Comparison of ENCODE assay signal across 1 cellular context in the genomic region with DNA sequence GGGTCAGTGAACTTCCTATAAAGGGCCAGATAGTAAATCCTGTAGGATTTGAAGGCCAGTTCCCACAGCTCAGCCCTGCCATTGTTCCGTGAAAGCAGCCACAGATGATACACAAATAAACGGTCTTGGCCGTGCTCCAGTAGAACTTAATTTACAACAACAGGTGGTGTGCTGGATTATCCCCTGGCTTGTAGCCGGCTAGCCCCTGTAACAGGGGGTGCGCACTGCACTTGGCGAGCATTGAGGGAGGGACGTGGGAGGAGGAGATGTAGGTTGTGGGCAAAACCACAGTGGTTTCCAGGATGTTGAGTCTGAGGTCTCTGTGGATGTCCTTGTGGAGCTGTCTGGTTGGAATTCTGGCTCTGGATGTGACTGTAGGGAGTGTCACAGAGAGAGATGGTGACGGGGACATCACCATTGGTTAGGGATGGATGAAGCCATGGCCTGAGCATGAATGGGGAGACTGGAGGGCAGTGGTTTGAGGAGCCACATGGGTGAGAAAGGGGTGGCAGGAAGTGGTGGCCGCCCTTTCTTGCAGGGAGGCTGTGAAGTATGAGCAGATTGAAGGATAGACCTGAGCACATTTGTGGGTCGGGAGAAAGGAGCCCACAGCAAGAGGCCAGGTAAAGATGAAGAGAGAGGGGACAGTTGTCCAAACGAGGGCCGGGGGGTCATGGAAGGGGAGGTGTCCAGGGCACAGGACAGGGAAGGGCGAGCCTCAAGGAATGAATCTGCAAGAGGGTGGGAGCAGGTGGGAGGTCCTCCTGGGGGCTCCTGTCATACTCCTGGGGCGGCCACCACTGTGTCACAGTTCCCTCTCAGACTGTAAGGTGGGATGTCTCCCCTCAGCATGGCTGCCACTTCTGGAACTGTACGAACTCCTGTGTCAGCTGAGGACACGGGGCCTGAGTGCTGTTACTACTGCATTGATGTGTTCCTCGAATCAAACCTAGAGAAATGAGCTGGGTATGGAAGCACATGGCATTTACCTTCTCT.
TF ChIP-seq lines count a peak whose summit lies in the region.

No MANE protein-coding gene starts in this region.

TF ChIP-seq in HEK293, 187 proteins besides CTCF, POLR2A, EP300 and RAD21 (continued from another document and continues in another):
- TF ChIP-seq ZNF398 (tag by site-specific recombination; IDR thresholded peaks at IDR 0.05): no peak
- no peak for TF ChIP-seq ZNF24 (tag by site-specific recombination; IDR thresholded peaks at IDR 0.05)
- TF ChIP-seq ZNF654 (tag by site-specific recombination; IDR thresholded peaks at IDR 0.05; ENCODE audit: low read depth): no peak
- no peak for TF ChIP-seq ZNF354C (tag by site-specific recombination; IDR thresholded peaks at IDR 0.05; ENCODE audit: borderline replicate concordance, low read depth)
- no peak for TF ChIP-seq HOXC10 (CRISPR knock-in tag; IDR thresholded peaks at IDR 0.05)
- no peak for TF ChIP-seq ZNF174 (tag by site-specific recombination; IDR thresholded peaks at IDR 0.05)
- TF ChIP-seq ZNF701 (tag by site-specific recombination; IDR thresholded peaks at IDR 0.05): no peak
- TF ChIP-seq ZNF692 (tag by site-specific recombination; IDR thresholded peaks at IDR 0.05): no peak
- 0 out of 2 replicates have a peak, but pooled peaks have one; percentile 19 for TF ChIP-seq ZBTB48 (tag by site-specific recombination; IDR thresholded peaks at IDR 0.05)
- TF ChIP-seq, protein P1, sequence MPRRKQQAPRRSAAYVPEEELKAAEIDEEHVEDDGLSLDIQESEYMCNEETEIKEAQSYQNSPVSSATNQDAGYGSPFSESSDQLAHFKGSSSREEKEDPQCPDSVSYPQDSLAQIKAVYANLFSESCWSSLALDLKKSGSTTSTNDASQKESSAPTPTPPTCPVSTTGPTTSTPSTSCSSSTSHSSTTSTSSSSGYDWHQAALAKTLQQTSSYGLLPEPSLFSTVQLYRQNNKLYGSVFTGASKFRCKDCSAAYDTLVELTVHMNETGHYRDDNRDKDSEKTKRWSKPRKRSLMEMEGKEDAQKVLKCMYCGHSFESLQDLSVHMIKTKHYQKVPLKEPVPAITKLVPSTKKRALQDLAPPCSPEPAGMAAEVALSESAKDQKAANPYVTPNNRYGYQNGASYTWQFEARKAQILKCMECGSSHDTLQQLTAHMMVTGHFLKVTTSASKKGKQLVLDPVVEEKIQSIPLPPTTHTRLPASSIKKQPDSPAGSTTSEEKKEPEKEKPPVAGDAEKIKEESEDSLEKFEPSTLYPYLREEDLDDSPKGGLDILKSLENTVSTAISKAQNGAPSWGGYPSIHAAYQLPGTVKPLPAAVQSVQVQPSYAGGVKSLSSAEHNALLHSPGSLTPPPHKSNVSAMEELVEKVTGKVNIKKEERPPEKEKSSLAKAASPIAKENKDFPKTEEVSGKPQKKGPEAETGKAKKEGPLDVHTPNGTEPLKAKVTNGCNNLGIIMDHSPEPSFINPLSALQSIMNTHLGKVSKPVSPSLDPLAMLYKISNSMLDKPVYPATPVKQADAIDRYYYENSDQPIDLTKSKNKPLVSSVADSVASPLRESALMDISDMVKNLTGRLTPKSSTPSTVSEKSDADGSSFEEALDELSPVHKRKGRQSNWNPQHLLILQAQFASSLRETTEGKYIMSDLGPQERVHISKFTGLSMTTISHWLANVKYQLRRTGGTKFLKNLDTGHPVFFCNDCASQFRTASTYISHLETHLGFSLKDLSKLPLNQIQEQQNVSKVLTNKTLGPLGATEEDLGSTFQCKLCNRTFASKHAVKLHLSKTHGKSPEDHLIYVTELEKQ (tag by site-specific recombination; IDR thresholded peaks at IDR 0.05; ENCODE audit: borderline replicate concordance): no peak
- TF ChIP-seq ZNF23 (tag by site-specific recombination; IDR thresholded peaks at IDR 0.05; ENCODE audit: borderline replicate concordance): no peak
- TF ChIP-seq, protein P2, sequence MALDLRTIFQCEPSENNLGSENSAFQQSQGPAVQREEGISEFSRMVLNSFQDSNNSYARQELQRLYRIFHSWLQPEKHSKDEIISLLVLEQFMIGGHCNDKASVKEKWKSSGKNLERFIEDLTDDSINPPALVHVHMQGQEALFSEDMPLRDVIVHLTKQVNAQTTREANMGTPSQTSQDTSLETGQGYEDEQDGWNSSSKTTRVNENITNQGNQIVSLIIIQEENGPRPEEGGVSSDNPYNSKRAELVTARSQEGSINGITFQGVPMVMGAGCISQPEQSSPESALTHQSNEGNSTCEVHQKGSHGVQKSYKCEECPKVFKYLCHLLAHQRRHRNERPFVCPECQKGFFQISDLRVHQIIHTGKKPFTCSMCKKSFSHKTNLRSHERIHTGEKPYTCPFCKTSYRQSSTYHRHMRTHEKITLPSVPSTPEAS (tag by site-specific recombination; IDR thresholded peaks at IDR 0.05): no peak
- TF ChIP-seq ZNF404 (tag by site-specific recombination; IDR thresholded peaks at IDR 0.05): no peak
- no peak for TF ChIP-seq REPIN1 (tag by site-specific recombination; IDR thresholded peaks at IDR 0.05; ENCODE audit: low read depth)
- TF ChIP-seq ZFHX2 (tag by site-specific recombination; conservative IDR thresholded peaks at IDR 0.05): peak; percentile 81
- TF ChIP-seq, protein P3, sequence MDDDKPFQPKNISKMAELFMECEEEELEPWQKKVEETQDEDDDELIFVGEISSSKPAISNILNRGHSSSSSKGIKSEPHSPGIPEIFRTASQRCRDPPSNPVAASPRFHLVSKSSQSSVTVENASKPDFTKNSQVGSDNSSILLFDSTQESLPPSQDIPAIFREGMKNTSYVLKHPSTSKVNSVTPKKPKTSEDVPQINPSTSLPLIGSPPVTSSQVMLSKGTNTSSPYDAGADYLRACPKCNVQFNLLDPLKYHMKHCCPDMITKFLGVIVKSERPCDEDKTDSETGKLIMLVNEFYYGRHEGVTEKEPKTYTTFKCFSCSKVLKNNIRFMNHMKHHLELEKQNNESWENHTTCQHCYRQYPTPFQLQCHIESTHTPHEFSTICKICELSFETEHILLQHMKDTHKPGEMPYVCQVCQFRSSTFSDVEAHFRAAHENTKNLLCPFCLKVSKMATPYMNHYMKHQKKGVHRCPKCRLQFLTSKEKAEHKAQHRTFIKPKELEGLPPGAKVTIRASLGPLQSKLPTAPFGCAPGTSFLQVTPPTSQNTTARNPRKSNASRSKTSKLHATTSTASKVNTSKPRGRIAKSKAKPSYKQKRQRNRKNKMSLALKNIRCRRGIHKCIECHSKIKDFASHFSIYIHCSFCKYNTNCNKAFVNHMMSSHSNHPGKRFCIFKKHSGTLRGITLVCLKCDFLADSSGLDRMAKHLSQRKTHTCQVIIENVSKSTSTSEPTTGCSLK (tag by site-specific recombination; IDR thresholded peaks at IDR 0.05): no peak
- TF ChIP-seq ZBTB21 (tag by site-specific recombination; IDR thresholded peaks at IDR 0.05): no peak
- TF ChIP-seq ZNF555 (tag by site-specific recombination; conservative IDR thresholded peaks at IDR 0.05): no peak
- no peak for TF ChIP-seq ZNF830 (tag by site-specific recombination; IDR thresholded peaks at IDR 0.05; ENCODE audit: low read depth)
- no peak for TF ChIP-seq ZNF266 (tag by site-specific recombination; IDR thresholded peaks at IDR 0.05; ENCODE audit: low read depth)
- TF ChIP-seq, protein P4, sequence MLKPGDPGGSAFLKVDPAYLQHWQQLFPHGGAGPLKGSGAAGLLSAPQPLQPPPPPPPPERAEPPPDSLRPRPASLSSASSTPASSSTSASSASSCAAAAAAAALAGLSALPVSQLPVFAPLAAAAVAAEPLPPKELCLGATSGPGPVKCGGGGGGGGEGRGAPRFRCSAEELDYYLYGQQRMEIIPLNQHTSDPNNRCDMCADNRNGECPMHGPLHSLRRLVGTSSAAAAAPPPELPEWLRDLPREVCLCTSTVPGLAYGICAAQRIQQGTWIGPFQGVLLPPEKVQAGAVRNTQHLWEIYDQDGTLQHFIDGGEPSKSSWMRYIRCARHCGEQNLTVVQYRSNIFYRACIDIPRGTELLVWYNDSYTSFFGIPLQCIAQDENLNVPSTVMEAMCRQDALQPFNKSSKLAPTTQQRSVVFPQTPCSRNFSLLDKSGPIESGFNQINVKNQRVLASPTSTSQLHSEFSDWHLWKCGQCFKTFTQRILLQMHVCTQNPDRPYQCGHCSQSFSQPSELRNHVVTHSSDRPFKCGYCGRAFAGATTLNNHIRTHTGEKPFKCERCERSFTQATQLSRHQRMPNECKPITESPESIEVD (tag by site-specific recombination; IDR thresholded peaks at IDR 0.05): no peak
- peak; percentile 85 for TF ChIP-seq SCRT2 (tag by site-specific recombination; IDR thresholded peaks at IDR 0.05)
- TF ChIP-seq ZNF155 (tag by site-specific recombination; IDR thresholded peaks at IDR 0.05): no peak
- TF ChIP-seq ZEB2 (tag by site-specific recombination; IDR thresholded peaks at IDR 0.05): no peak
- no peak for TF ChIP-seq ZNF362 (tag by site-specific recombination; IDR thresholded peaks at IDR 0.05)
- no peak for TF ChIP-seq ZBTB7A (tag by site-specific recombination; IDR thresholded peaks at IDR 0.05; ENCODE audit: low read depth)
- TF ChIP-seq ZSCAN23 (tag by site-specific recombination; IDR thresholded peaks at IDR 0.05): no peak
- TF ChIP-seq ZNF776 (tag by site-specific recombination; IDR thresholded peaks at IDR 0.05; ENCODE audit: borderline replicate concordance): no peak
- TF ChIP-seq ZNF510 (tag by site-specific recombination; IDR thresholded peaks at IDR 0.05; ENCODE audit: insufficient replicate concordance): no peak
- no peak for TF ChIP-seq ZNF132 (tag by site-specific recombination; IDR thresholded peaks at IDR 0.05; ENCODE audit: borderline replicate concordance)
- no peak for TF ChIP-seq ZNF488 (tag by site-specific recombination; IDR thresholded peaks at IDR 0.05)
- peak; percentile 62 for TF ChIP-seq GLIS1 (tag by site-specific recombination; IDR thresholded peaks at IDR 0.05)
- no peak for TF ChIP-seq ZBTB8A (tag by site-specific recombination; IDR thresholded peaks at IDR 0.05)
- TF ChIP-seq ZIC2 (tag by site-specific recombination; IDR thresholded peaks at IDR 0.05): no peak
- no peak for TF ChIP-seq ZNF133 (tag by site-specific recombination; IDR thresholded peaks at IDR 0.05)
- no peak for TF ChIP-seq ZNF792 (tag by site-specific recombination; IDR thresholded peaks at IDR 0.05)
- TF ChIP-seq ZSCAN18 (tag by site-specific recombination; IDR thresholded peaks at IDR 0.05): no peak
- TF ChIP-seq ZNF585B (tag by site-specific recombination; IDR thresholded peaks at IDR 0.05): no peak
- no peak for TF ChIP-seq ZNF140 (tag by site-specific recombination; IDR thresholded peaks at IDR 0.05)
- TF ChIP-seq MZF1 (tag by site-specific recombination; IDR thresholded peaks at IDR 0.05; ENCODE audit: borderline replicate concordance): no peak
- TF ChIP-seq ZNF645 (tag by site-specific recombination; IDR thresholded peaks at IDR 0.05): no peak
- no peak for TF ChIP-seq ZNF473 (tag by site-specific recombination; IDR thresholded peaks at IDR 0.05)
- TF ChIP-seq ZNF341 (tag by site-specific recombination; IDR thresholded peaks at IDR 0.05; ENCODE audit: low read depth): no peak
